In the genomic region with DNA sequence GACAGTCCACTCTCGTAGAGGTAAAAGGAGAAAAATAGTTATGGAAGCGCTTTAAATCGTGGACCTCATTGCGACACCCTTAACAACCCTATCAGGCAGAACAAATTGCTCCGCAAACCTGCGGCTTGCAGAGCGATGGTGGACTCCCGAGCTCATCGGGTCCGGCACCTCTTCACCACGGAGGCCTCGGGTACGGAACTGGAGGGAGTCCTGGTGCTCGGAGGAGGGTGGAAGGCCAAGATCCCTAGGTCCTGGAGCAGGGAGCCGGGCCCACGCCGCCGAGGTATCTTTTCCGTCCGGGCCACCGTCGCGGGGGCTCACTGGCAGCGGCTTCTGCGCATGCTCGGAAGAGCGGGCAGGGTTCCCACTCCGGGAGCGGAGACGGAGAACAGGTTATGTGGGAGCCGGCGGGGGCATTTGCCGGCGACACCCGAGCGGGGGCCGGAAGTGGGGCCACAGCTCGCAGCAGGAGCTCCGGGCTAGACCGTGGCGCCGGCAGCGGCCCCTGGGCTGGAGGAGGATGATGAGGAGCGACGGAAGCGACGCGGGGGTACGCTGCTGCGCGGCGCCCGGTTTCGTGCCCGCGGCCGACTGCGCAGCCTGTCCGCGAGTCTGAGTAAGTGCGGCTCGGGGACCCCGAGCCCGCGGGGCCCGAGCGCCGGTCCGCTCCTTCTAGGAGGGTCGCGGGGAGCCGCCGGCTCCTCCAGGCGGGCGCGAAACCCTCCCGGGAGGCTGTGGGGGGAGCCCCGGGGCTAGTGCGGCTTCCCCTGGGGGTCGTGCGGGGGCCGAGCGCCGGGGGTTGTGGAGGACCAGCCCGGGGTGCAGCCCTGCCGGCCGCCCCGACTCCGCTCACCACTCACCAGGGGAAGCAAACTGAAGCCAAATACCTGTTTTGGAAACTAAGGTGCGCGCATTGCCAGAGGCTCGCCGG, we compare ENCODE assay signal across 1 cellular context.
TF ChIP-seq lines count a peak whose summit lies in the region.

A gene (plus strand): TSS at position 349 of the 931 bp plus-strand sequence. CDS start 10,827 bp downstream, outside the sequence.

TF ChIP-seq in HepG2, 621 proteins besides CTCF, POLR2A, EP300 and RAD21 (continued from another document and continues in another):
- TF ChIP-seq, protein P1, sequence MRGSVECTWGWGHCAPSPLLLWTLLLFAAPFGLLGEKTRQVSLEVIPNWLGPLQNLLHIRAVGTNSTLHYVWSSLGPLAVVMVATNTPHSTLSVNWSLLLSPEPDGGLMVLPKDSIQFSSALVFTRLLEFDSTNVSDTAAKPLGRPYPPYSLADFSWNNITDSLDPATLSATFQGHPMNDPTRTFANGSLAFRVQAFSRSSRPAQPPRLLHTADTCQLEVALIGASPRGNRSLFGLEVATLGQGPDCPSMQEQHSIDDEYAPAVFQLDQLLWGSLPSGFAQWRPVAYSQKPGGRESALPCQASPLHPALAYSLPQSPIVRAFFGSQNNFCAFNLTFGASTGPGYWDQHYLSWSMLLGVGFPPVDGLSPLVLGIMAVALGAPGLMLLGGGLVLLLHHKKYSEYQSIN (CRISPR knock-in tag; IDR thresholded peaks at IDR 0.05; ENCODE audit: borderline replicate concordance) = no peak
- no peak for TF ChIP-seq KLF13 (CRISPR knock-in tag; IDR thresholded peaks at IDR 0.05)
- peak; percentile 89; the same call in 1 of the 2 replicates for TF ChIP-seq ZNF709 (CRISPR knock-in tag; IDR thresholded peaks at IDR 0.05)
- no peak for TF ChIP-seq ZNF138 (CRISPR knock-in tag; IDR thresholded peaks at IDR 0.05; ENCODE audit: low read depth)
- peak; percentile 52; the same call in 1 of the 2 replicates for TF ChIP-seq MTF2 (CRISPR knock-in tag; IDR thresholded peaks at IDR 0.05; ENCODE audit: borderline replicate concordance)
- TF ChIP-seq ZFAT (CRISPR knock-in tag; conservative IDR thresholded peaks at IDR 0.05) = no peak
- TF ChIP-seq JUND (CRISPR knock-in tag; IDR thresholded peaks at IDR 0.05) = no peak
- TF ChIP-seq, protein P2, sequence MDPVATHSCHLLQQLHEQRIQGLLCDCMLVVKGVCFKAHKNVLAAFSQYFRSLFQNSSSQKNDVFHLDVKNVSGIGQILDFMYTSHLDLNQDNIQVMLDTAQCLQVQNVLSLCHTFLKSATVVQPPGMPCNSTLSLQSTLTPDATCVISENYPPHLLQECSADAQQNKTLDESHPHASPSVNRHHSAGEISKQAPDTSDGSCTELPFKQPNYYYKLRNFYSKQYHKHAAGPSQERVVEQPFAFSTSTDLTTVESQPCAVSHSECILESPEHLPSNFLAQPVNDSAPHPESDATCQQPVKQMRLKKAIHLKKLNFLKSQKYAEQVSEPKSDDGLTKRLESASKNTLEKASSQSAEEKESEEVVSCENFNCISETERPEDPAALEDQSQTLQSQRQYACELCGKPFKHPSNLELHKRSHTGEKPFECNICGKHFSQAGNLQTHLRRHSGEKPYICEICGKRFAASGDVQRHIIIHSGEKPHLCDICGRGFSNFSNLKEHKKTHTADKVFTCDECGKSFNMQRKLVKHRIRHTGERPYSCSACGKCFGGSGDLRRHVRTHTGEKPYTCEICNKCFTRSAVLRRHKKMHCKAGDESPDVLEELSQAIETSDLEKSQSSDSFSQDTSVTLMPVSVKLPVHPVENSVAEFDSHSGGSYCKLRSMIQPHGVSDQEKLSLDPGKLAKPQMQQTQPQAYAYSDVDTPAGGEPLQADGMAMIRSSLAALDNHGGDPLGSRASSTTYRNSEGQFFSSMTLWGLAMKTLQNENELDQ (CRISPR knock-in tag; IDR thresholded peaks at IDR 0.05; ENCODE audit: borderline replicate concordance) = no peak
- TF ChIP-seq ZSCAN31 (CRISPR knock-in tag; IDR thresholded peaks at IDR 0.05; ENCODE audit: low read depth) = no peak; the same call in 1 of the 2 replicates
- no peak for TF ChIP-seq ZNF256 (CRISPR knock-in tag; conservative IDR thresholded peaks at IDR 0.05)
- TF ChIP-seq ZNF567 (CRISPR knock-in tag; IDR thresholded peaks at IDR 0.05; ENCODE audit: borderline replicate concordance) = peak; percentile 96; the same call in 1 of the 2 replicates
- TF ChIP-seq, protein P3, sequence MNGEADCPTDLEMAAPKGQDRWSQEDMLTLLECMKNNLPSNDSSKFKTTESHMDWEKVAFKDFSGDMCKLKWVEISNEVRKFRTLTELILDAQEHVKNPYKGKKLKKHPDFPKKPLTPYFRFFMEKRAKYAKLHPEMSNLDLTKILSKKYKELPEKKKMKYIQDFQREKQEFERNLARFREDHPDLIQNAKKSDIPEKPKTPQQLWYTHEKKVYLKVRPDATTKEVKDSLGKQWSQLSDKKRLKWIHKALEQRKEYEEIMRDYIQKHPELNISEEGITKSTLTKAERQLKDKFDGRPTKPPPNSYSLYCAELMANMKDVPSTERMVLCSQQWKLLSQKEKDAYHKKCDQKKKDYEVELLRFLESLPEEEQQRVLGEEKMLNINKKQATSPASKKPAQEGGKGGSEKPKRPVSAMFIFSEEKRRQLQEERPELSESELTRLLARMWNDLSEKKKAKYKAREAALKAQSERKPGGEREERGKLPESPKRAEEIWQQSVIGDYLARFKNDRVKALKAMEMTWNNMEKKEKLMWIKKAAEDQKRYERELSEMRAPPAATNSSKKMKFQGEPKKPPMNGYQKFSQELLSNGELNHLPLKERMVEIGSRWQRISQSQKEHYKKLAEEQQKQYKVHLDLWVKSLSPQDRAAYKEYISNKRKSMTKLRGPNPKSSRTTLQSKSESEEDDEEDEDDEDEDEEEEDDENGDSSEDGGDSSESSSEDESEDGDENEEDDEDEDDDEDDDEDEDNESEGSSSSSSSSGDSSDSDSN (CRISPR knock-in tag; IDR thresholded peaks at IDR 0.05) = peak; percentile 96
- TF ChIP-seq, protein P4, sequence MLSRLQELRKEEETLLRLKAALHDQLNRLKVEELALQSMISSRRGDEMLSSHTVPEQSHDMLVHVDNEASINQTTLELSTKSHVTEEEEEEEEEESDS (CRISPR knock-in tag; IDR thresholded peaks at IDR 0.05; ENCODE audit: borderline replicate concordance) = no peak
- no peak for TF ChIP-seq ZNF83 (CRISPR knock-in tag; IDR thresholded peaks at IDR 0.05; ENCODE audit: borderline replicate concordance)
- no peak for TF ChIP-seq TEAD3 (CRISPR knock-in tag; optimal IDR thresholded peaks at IDR 0.05; ENCODE audit: borderline replicate concordance)
- TF ChIP-seq, protein P5, sequence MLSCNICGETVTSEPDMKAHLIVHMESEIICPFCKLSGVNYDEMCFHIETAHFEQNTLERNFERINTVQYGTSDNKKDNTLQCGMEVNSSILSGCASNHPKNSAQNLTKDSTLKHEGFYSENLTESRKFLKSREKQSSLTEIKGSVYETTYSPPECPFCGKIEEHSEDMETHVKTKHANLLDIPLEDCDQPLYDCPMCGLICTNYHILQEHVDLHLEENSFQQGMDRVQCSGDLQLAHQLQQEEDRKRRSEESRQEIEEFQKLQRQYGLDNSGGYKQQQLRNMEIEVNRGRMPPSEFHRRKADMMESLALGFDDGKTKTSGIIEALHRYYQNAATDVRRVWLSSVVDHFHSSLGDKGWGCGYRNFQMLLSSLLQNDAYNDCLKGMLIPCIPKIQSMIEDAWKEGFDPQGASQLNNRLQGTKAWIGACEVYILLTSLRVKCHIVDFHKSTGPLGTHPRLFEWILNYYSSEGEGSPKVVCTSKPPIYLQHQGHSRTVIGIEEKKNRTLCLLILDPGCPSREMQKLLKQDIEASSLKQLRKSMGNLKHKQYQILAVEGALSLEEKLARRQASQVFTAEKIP (CRISPR knock-in tag; IDR thresholded peaks at IDR 0.05; ENCODE audit: borderline replicate concordance) = no peak
- TF ChIP-seq RFXAP (CRISPR knock-in tag; IDR thresholded peaks at IDR 0.05; ENCODE audit: borderline replicate concordance) = 0 out of 2 replicates have a peak, but pooled peaks have one; percentile 59
- TF ChIP-seq POLR2G (IDR thresholded peaks at IDR 0.05; ENCODE audit: low read depth, low read length) = peak; percentile 90
- TF ChIP-seq CCDC6 (CRISPR knock-in tag; IDR thresholded peaks at IDR 0.05) = peak; percentile 66
- TF ChIP-seq POGZ (CRISPR knock-in tag; IDR thresholded peaks at IDR 0.05) = peak; percentile 81
- TF ChIP-seq EZH2 (conservative IDR thresholded peaks at IDR 0.05; ENCODE audit: low read depth, low read length) = no peak
- peak; percentile 69; the same call in 1 of the 2 replicates for TF ChIP-seq REPIN1 (CRISPR knock-in tag; IDR thresholded peaks at IDR 0.05; ENCODE audit: borderline replicate concordance, low read depth)
- TF ChIP-seq EEA1 (CRISPR knock-in tag; IDR thresholded peaks at IDR 0.05; ENCODE audit: borderline replicate concordance) = no peak
- TF ChIP-seq SALL1 (CRISPR knock-in tag; IDR thresholded peaks at IDR 0.05) = peak; percentile 69; the same call in 1 of the 2 replicates
- TF ChIP-seq ZNF577 (CRISPR knock-in tag; IDR thresholded peaks at IDR 0.05; ENCODE audit: borderline replicate concordance, low read depth) = no peak
- TF ChIP-seq, protein P6, sequence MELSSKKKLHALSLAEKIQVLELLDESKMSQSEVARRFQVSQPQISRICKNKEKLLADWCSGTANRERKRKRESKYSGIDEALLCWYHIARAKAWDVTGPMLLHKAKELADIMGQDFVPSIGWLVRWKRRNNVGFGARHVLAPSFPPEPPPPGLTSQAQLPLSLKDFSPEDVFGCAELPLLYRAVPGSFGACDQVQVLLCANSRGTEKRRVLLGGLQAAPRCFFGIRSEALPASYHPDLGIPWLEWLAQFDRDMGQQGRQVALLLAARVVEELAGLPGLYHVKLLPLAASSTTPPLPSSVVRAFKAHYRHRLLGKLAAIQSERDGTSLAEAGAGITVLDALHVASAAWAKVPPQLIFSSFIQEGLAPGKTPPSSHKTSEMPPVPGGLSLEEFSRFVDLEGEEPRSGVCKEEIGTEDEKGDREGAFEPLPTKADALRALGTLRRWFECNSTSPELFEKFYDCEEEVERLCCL (CRISPR knock-in tag; IDR thresholded peaks at IDR 0.05; ENCODE audit: borderline replicate concordance) = peak; percentile 76; the same call in 1 of the 2 replicates
- TF ChIP-seq, protein P7, sequence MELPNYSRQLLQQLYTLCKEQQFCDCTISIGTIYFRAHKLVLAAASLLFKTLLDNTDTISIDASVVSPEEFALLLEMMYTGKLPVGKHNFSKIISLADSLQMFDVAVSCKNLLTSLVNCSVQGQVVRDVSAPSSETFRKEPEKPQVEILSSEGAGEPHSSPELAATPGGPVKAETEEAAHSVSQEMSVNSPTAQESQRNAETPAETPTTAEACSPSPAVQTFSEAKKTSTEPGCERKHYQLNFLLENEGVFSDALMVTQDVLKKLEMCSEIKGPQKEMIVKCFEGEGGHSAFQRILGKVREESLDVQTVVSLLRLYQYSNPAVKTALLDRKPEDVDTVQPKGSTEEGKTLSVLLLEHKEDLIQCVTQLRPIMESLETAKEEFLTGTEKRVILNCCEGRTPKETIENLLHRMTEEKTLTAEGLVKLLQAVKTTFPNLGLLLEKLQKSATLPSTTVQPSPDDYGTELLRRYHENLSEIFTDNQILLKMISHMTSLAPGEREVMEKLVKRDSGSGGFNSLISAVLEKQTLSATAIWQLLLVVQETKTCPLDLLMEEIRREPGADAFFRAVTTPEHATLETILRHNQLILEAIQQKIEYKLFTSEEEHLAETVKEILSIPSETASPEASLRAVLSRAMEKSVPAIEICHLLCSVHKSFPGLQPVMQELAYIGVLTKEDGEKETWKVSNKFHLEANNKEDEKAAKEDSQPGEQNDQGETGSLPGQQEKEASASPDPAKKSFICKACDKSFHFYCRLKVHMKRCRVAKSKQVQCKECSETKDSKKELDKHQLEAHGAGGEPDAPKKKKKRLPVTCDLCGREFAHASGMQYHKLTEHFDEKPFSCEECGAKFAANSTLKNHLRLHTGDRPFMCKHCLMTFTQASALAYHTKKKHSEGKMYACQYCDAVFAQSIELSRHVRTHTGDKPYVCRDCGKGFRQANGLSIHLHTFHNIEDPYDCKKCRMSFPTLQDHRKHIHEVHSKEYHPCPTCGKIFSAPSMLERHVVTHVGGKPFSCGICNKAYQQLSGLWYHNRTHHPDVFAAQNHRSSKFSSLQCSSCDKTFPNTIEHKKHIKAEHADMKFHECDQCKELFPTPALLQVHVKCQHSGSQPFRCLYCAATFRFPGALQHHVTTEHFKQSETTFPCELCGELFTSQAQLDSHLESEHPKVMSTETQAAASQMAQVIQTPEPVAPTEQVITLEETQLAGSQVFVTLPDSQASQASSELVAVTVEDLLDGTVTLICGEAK (IDR thresholded peaks at IDR 0.05) = peak; percentile 74
- TF ChIP-seq, protein P7 (CRISPR knock-in tag; IDR thresholded peaks at IDR 0.05) = peak; percentile 80; the same call in 1 of the 2 replicates
- TF ChIP-seq FOXK1 (CRISPR knock-in tag; IDR thresholded peaks at IDR 0.05; ENCODE audit: borderline replicate concordance, low read depth) = peak; percentile 71; the same call in 1 of the 2 replicates
- TF ChIP-seq ZNF446 (CRISPR knock-in tag; IDR thresholded peaks at IDR 0.05) = peak; percentile 82; the same call in 1 of the 2 replicates
- no peak for TF ChIP-seq ZSCAN9 (CRISPR knock-in tag; IDR thresholded peaks at IDR 0.05; ENCODE audit: borderline replicate concordance)
- TF ChIP-seq ZNF543 (CRISPR knock-in tag; IDR thresholded peaks at IDR 0.05) = 0 out of 2 replicates have a peak, but pooled peaks have one; percentile 77
- no peak for TF ChIP-seq ATRX (CRISPR knock-in tag; IDR thresholded peaks at IDR 0.05; ENCODE audit: borderline replicate concordance)
- TF ChIP-seq ARHGAP35 (CRISPR knock-in tag; IDR thresholded peaks at IDR 0.05; ENCODE audit: borderline replicate concordance) = peak; percentile 77; the same call in 1 of the 2 replicates
